10 cellular contexts compared by ENCODE assay signal in the genomic region with DNA sequence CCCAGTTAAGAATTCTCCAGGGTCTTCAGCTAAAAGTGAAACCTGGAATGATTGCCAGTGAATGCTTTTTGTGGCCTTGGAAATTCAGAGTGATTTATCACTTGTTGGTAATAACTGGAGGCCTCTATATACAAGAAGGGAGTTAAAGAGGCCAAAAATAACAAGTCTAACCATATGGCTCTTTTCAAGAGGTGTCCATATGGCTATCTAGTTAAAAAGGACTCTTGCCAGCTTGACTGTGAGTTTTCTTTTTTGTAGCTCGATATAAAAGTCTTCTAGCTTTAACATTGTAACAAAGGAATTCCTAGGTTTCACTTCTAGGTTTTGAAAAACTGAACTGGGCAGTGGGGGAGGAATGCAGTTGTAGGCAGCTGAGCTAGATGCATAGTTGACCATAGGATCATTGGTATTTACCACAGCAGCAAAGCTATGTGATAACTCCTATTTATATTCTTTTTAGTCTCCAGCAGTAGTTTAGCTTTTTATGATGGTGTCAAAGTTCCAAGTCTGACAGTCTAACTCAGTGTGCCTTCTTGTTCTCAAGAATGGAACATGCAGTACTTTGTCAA. TPM values are rescaled to one million over a fixed set of nuclear protein-coding genes. Genes with fewer than 3 reads are reported as not detected.
A peak's percentile ranks its signal among the peaks of the same experiment; 100 is the strongest.
DNase-seq lines count a peak whose midpoint lies in the region; ATAC-seq and TF ChIP-seq lines count a peak whose summit lies in the region.
"Had no signal": no experiment of that assay in that cellular context is flagged by ENCODE, and none has a peak within 500 bp of the region (broad histone marks: within the 10 kb centered on the region; RNA-seq: fewer than 3 reads in every experiment).

No MANE protein-coding gene starts in this region.

- H3K27ac ChIP-seq in breast epithelium (peak overlapping the region; percentile 10 to 81), dorsolateral prefrontal cortex (peak overlapping the region in 45 of 59 donors; percentile 1 to 78 (median 41)), muscle layer of colon (ENCODE audit: low read depth, low read length) (peak overlapping the region; percentile 70)
- H3K27ac ChIP-seq: HL-60 had no signal

- intact Hi-C loops in breast epithelium (cut with DNase I; ENCODE audit: low total_unique reads) (no loop called here), MCF 10A (cut with micrococcal nuclease) (no loop called here), dorsolateral prefrontal cortex (cut with DNase I) (no loop called here)

- no peaks in the 10 kb centered on the region for H3K36me3 Mint-ChIP-seq in MCF 10A (ENCODE audit: insufficient read depth, unreplicated experiment)
- no peaks in the 10 kb centered on the region for H3K36me3 Mint-ChIP-seq in activated CD8-positive, alpha-beta T cell treated with anti-CD3 and anti-CD28 coated beads, Interleukin-2, amount 10 ng/mL, durations not matched to agents 7 days and 5 days (ENCODE audit: low read depth)

- no peaks in the 10 kb centered on the region for H3K27me3 Mint-ChIP-seq in MCF 10A (ENCODE audit: insufficient read depth, unreplicated experiment)
- no peaks in the 10 kb centered on the region for H3K27me3 Mint-ChIP-seq in activated CD8-positive, alpha-beta T cell treated with anti-CD3 and anti-CD28 coated beads, Interleukin-2, amount 10 ng/mL, durations not matched to agents 7 days and 5 days (ENCODE audit: low read depth)

- CTCF ChIA-PET in MCF 10A (lab: Yijun Ruan, JAX) = interaction anchor here (0.6 to 1.7 kb wide), 5 partner anchors 12 to 245 kb away, joined by 3 to 8 read pairs (median 4); no protein-coding TSS in a partner anchor
- CTCF ChIA-PET in activated CD8-positive, alpha-beta T cell treated with anti-CD3 and anti-CD28 coated beads, Interleukin-2, amount 10 ng/mL, durations not matched to agents 7 days and 5 days (lab: Charles Lee) = interaction anchor here (1.3 kb wide), 1 partner anchor 21 kb away, joined by 3 read pairs; no protein-coding TSS in a partner anchor

- no peak for TF ChIP-seq POLR2A in breast epithelium (IDR thresholded peaks at IDR 0.05)

- H3K4me3 Mint-ChIP-seq in MCF 10A (ENCODE audit: unreplicated experiment) = no peak overlapping the region
- no peak overlapping the region for H3K4me3 Mint-ChIP-seq in activated CD8-positive, alpha-beta T cell treated with anti-CD3 and anti-CD28 coated beads, Interleukin-2, amount 10 ng/mL, durations not matched to agents 7 days and 5 days

- no peaks in the 10 kb centered on the region for H3K9me3 Mint-ChIP-seq in MCF 10A (ENCODE audit: unreplicated experiment)
- no peaks in the 10 kb centered on the region for H3K9me3 Mint-ChIP-seq in activated CD8-positive, alpha-beta T cell treated with anti-CD3 and anti-CD28 coated beads, Interleukin-2, amount 10 ng/mL, durations not matched to agents 7 days and 5 days (ENCODE audit: insufficient read depth)

- no peak for ATAC-seq in GM21367 (IDR thresholded peaks at IDR 0.05; ENCODE audit: unreplicated experiment)
- no peak for ATAC-seq in activated CD8-positive, alpha-beta T cell treated with anti-CD3 and anti-CD28 coated beads, Interleukin-2, amount 10 ng/mL, durations not matched to agents 7 days and 5 days
- ATAC-seq: stimulated activated naive CD8-positive, alpha-beta T cell treated with anti-CD3 and anti-CD28 coated beads, Interleukin-15, Interleukin-2, amounts not matched to agents 100 U/mL and 50 U/mL, for 24 hours had no signal

- H3K4me3 ChIP-seq in breast epithelium (no peak overlapping the region), dorsolateral prefrontal cortex (peak overlapping the region in 4 of 59 donors; percentile 10 to 28 (median 20)), muscle layer of colon (ENCODE audit: low read depth in 1 of 2, low read length in 2 of 2) (peak overlapping the region in 1 of 2 donors; percentile 23)

- TF ChIP-seq CTCF in breast epithelium (IDR thresholded peaks at IDR 0.05) (no peak), MCF 10A (IDR thresholded peaks at IDR 0.05; ENCODE audit: unreplicated experiment) (no peak), dorsolateral prefrontal cortex (IDR thresholded peaks at IDR 0.05 in 54 of 56, conservative IDR thresholded peaks at IDR 0.05 in 2 of 56; ENCODE audit: low read depth in 1 of 56, partially characterized antibody in 56 of 56) (no peak)

- peaks cover 0 to 30% of the 10 kb centered on the region in 2 donors for H3K4me1 ChIP-seq in breast epithelium
- peaks cover 58% of the 10 kb centered on the region for H3K4me1 ChIP-seq in muscle layer of colon (ENCODE audit: insufficient read depth, low read length)

- DNase-seq in breast epithelium (ENCODE audit: low spot score in 2 of 2) = no peak
- DNase-seq in MCF 10A (ENCODE audit: unreplicated experiment) = no peak
- DNase-seq in dorsolateral prefrontal cortex = no peak
- no peak for DNase-seq in stimulated activated CD4-positive, alpha-beta T cell treated with anti-CD3 and anti-CD28 coated beads, Interleukin-4, amount 100 ng/mL, for 4 hours
- no peak for DNase-seq in activated CD8-positive, alpha-beta T cell treated with anti-CD3 and anti-CD28 coated beads, Interleukin-2, amount 10 ng/mL, durations not matched to agents 7 days and 5 days
- no peak for DNase-seq in RKO (ENCODE audit: low spot score)
- DNase-seq: stimulated activated naive CD8-positive, alpha-beta T cell treated with anti-CD3 and anti-CD28 coated beads, Interleukin-15, Interleukin-2, amounts not matched to agents 100 U/mL and 50 U/mL, for 24 hours had no signal

- H3K9me3 ChIP-seq in breast epithelium (no peaks in the 10 kb centered on the region), muscle layer of colon (ENCODE audit: low read length) (no peaks in the 10 kb centered on the region)

- H3K36me3 ChIP-seq in breast epithelium = no peaks in the 10 kb centered on the region
- H3K36me3 ChIP-seq in muscle layer of colon (ENCODE audit: insufficient read depth, low read length) = no peaks in the 10 kb centered on the region

- H3K4me1 Mint-ChIP-seq in MCF 10A (ENCODE audit: insufficient read depth, unreplicated experiment) = peaks cover 22% of the 10 kb centered on the region
- no peaks in the 10 kb centered on the region for H3K4me1 Mint-ChIP-seq in activated CD8-positive, alpha-beta T cell treated with anti-CD3 and anti-CD28 coated beads, Interleukin-2, amount 10 ng/mL, durations not matched to agents 7 days and 5 days (ENCODE audit: low read depth)

- H3K27ac Mint-ChIP-seq in MCF 10A (ENCODE audit: low read depth, unreplicated experiment) = no peak overlapping the region
- no peak overlapping the region for H3K27ac Mint-ChIP-seq in activated CD8-positive, alpha-beta T cell treated with anti-CD3 and anti-CD28 coated beads, Interleukin-2, amount 10 ng/mL, durations not matched to agents 7 days and 5 days

- POLR2A ChIA-PET in MCF 10A (lab: Yijun Ruan, JAX) = interaction anchor here (0.9 to 2.7 kb wide), 6 partner anchors 9 to 41 kb away, joined by 3 to 10 read pairs (median 4); no protein-coding TSS in a partner anchor
- POLR2A ChIA-PET in activated CD8-positive, alpha-beta T cell treated with anti-CD3 and anti-CD28 coated beads, Interleukin-2, amount 10 ng/mL, durations not matched to agents 7 days and 5 days (lab: Charles Lee) = no interaction called here

- H3K27me3 ChIP-seq in breast epithelium = no peaks in the 10 kb centered on the region
- no peaks in the 10 kb centered on the region for H3K27me3 ChIP-seq in dorsolateral prefrontal cortex
- no peaks in the 10 kb centered on the region for H3K27me3 ChIP-seq in muscle layer of colon (ENCODE audit: control insufficient read depth in 1 of 2, insufficient read depth in 2 of 2, low read length in 2 of 2)

- no peak overlapping the region for H3K9ac ChIP-seq in muscle layer of colon (ENCODE audit: low read length)

- BruUV-seq in MCF 10A (replicated peaks; lab: Mats Ljungman, UMichigan) = no TSS peak

RNA-seq across cellular contexts. Expression of gene CACHD1, which starts 44.4 kb away (rescaled TPM):
- total RNA-seq in breast epithelium (10 to 100 TPM; 21.6 to 31.9 (median 25.3) TPM), MCF 10A (2022) (2.9 and 3.9 TPM in 2 replicates), dorsolateral prefrontal cortex (10 to 100 TPM; 11.3 to 40.6 (median 20.3) TPM)
- total RNA-seq in activated CD8-positive, alpha-beta T cell treated with anti-CD3 and anti-CD28 coated beads, Interleukin-2, amount 10 ng/mL, durations not matched to agents 7 days and 5 days = under 1 TPM; 0.55 to 0.68 TPM
